ENCODE assay signal across 21 cellular contexts in the genomic region with DNA sequence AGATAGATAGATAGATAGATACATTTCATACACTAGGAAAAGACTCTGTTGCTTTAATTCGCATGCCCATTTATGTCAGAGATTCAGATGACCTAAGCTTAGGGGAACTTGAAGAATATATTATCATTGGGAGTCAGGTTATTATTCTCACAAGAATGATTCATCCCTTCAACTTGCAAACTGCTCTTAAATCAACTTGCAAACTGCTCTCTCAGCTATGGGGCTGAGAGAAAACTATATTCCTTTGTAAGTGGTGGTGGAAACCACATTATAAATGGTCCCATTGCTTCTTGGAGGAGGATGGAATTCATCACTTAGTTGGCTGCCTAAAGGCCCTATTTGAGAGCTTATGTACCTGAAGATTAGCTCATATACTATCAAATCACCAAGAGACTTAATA.
A peak's percentile ranks its signal among the peaks of the same experiment; 100 is the strongest.
DNase-seq lines count a peak whose midpoint lies in the region; ATAC-seq and TF ChIP-seq lines count a peak whose summit lies in the region.
"Had no signal": no experiment of that assay in that cellular context is flagged by ENCODE, and none has a peak within 500 bp of the region (broad histone marks: within the 10 kb centered on the region; RNA-seq: fewer than 3 reads in every experiment).

No MANE protein-coding gene starts in this region.

- no peaks in the 10 kb centered on the region for H3K9me3 ChIP-seq in RWPE2 (ENCODE audit: severe bottlenecking)
- H3K9me3 ChIP-seq: BLaER1, body of pancreas, left lung, Peyer's patch, right lobe of liver had no signal

- no peak overlapping the region for H3K27ac ChIP-seq in RWPE2 (ENCODE audit: poor library complexity, severe bottlenecking)
- H3K27ac ChIP-seq: BLaER1, body of pancreas, esophagus muscularis mucosa, HL-60, left lung, Peyer's patch, right lobe of liver had no signal

- H3K36me3 ChIP-seq in RWPE2 (ENCODE audit: low read depth): no peaks in the 10 kb centered on the region
- H3K36me3 ChIP-seq: BLaER1, esophagus muscularis mucosa, left lung, Peyer's patch, right lobe of liver had no signal

- no peak overlapping the region for H3K4me3 ChIP-seq in RWPE2 (ENCODE audit: severe bottlenecking)
- H3K4me3 ChIP-seq: BLaER1, body of pancreas, esophagus muscularis mucosa, left lung, Peyer's patch, right lobe of liver had no signal

- ATAC-seq in RWPE2 (ENCODE audit: low read depth): peak; percentile 46; the same call in 1 of the 3 replicates
- ATAC-seq in HG02678 (IDR thresholded peaks at IDR 0.05; ENCODE audit: unreplicated experiment): no peak
- no peak for ATAC-seq in HG02981 (IDR thresholded peaks at IDR 0.05; ENCODE audit: unreplicated experiment)
- ATAC-seq: body of pancreas, left lung, right lobe of liver had no signal

- H3K27me3 ChIP-seq in RWPE2 (ENCODE audit: insufficient read depth, poor library complexity, severe bottlenecking): no peaks in the 10 kb centered on the region
- H3K27me3 ChIP-seq: BLaER1, body of pancreas, esophagus muscularis mucosa, left lung, Peyer's patch, right lobe of liver had no signal

- no peaks in the 10 kb centered on the region for H3K4me1 ChIP-seq in RWPE2 (ENCODE audit: insufficient read depth, poor library complexity, severe bottlenecking)
- H3K4me1 ChIP-seq: BLaER1, left lung, Peyer's patch, right lobe of liver had no signal

- peak; percentile 89 for DNase-seq in EH (ENCODE audit: low read depth)
- no peak for DNase-seq in RWPE2 (ENCODE audit: low spot score)
- peak; percentile 9 for DNase-seq in fibroblast of gingiva (ENCODE audit: low read depth)
- peak; percentile 88 for DNase-seq in renal cortical epithelial cell (ENCODE audit: low read depth)
- DNase-seq in DMS79 (lab: John Stamatoyannopoulos, UW): no peak
- DNase-seq in H4 (ENCODE audit: low spot score): no peak
- DNase-seq: activated CD4-positive, alpha-beta T cell treated with anti-CD3 and anti-CD28 coated beads for 48 hours; activated CD8-positive, alpha-beta memory T cell treated with anti-CD3 and anti-CD28 coated beads, Interleukin-2, amount 50 U/mL, for 48 hours; body of pancreas; KBM-7; left lung; NCI-H2171 treated with DMSO at 0.1 percent for 48 hours; occipital lobe; Peyer's patch; right lobe of liver; stimulated activated CD4-positive, alpha-beta T cell treated with anti-CD3 and anti-CD28 coated beads, Interleukin-1b, Interleukin-23, amount 100 ng/mL, for 48 hours had no signal

- no peak for TF ChIP-seq CTCF in RWPE2 (IDR thresholded peaks at IDR 0.05; ENCODE audit: poor library complexity, severe bottlenecking)

Comparison
In these comparisons a context has a peak if more than half of its experiments do, and no peak if none do; other contexts are left out.
1. DNase-seq: peak in EH (single experiment), fibroblast of gingiva (single experiment) and renal cortical epithelial cell (single experiment); none in RWPE2 (single experiment), DMS79 (single experiment) and H4 (single experiment).